Comparison of ENCODE assay signal across 14 cellular contexts in the genomic region with DNA sequence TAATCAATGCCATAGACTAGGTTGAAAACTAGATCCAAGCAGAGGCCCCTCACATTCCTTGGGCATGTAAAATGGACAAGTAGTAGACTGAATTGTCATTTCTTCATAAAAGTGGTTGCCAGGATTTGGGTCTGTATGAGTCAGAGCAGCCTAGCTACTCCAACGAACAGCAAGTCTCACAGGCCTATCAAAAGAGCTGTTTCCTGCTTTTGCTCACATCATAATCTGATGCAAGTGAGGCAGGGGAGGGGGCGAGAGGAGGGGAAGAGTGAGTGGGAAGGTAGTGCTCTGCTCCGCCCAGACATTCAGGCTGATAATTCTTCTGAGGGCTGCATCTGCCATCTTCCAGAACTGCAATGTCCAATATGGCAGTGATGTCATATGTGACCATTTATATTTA.
DNase-seq lines count a peak whose midpoint lies in the region; ATAC-seq and TF ChIP-seq lines count a peak whose summit lies in the region.
"Had no signal": no experiment of that assay in that cellular context is flagged by ENCODE, and none has a peak within 500 bp of the region (broad histone marks: within the 10 kb centered on the region; RNA-seq: fewer than 3 reads in every experiment).

No MANE protein-coding gene starts in this region.

- no peak for TF ChIP-seq CTCF in fibroblast of the aortic adventitia (IDR thresholded peaks at IDR 0.05; ENCODE audit: insufficient read depth, low read length)

- DNase-seq in A172 (ENCODE audit: low spot score) (peak; percentile 44), GM04504 (ENCODE audit: low read depth) (peak; percentile 32), fibroblast of the aortic adventitia (ENCODE audit: low read depth) (peak; percentile 67), COLO668 (lab: John Stamatoyannopoulos, UW; ENCODE audit: unreplicated experiment) (no peak), LoVo (ENCODE audit: low spot score) (no peak)
- DNase-seq in stimulated activated CD4-positive, alpha-beta T cell treated with anti-CD3 and anti-CD28 coated beads, Interleukin-2, amount 100 ng/mL, for 24 hours, result no peak
- DNase-seq: activated CD4-positive, CD25-positive, alpha-beta regulatory T cell; activated CD8-positive, alpha-beta memory T cell treated with anti-CD3 and anti-CD28 coated beads, Interleukin-2, amount 50 U/mL, for 48 hours; activated naive CD8-positive, alpha-beta T cell treated with anti-CD3 and anti-CD28 coated beads for 36 hours; DMS 273 treated with DMSO at 0.1 percent for 48 hours; esophagus squamous epithelium; NCI-H1092 treated with DMSO at 0.1 percent for 48 hours had no signal

- H3K4me3 ChIP-seq in fibroblast of the aortic adventitia (ENCODE audit: low read depth, low read length), result no peak overlapping the region
- H3K4me3 ChIP-seq: esophagus squamous epithelium had no signal

- ATAC-seq in SK-N-SH treated with all-trans-retinoic acid at 6 μM for 48 hours, result peak; percentile 67
- no peak for ATAC-seq in HG03135 (IDR thresholded peaks at IDR 0.05; ENCODE audit: unreplicated experiment)

TF ChIP-seq in SK-N-SH treated with all-trans-retinoic acid at 6 μM for 48 hours, 23 proteins besides CTCF, POLR2A, EP300 and RAD21:
- no peak for TF ChIP-seq CSDC2 (CRISPR knock-in tag; IDR thresholded peaks at IDR 0.05)
- TF ChIP-seq ISL1 (CRISPR knock-in tag; IDR thresholded peaks at IDR 0.05), result no peak
- no peak for TF ChIP-seq ZFP3 (CRISPR knock-in tag; IDR thresholded peaks at IDR 0.05)
- no peak for TF ChIP-seq ZNF70 (CRISPR knock-in tag; IDR thresholded peaks at IDR 0.05)
- TF ChIP-seq ZNF565 (CRISPR knock-in tag; conservative IDR thresholded peaks at IDR 0.05; ENCODE audit: low read depth), result no peak
- TF ChIP-seq, protein P1, sequence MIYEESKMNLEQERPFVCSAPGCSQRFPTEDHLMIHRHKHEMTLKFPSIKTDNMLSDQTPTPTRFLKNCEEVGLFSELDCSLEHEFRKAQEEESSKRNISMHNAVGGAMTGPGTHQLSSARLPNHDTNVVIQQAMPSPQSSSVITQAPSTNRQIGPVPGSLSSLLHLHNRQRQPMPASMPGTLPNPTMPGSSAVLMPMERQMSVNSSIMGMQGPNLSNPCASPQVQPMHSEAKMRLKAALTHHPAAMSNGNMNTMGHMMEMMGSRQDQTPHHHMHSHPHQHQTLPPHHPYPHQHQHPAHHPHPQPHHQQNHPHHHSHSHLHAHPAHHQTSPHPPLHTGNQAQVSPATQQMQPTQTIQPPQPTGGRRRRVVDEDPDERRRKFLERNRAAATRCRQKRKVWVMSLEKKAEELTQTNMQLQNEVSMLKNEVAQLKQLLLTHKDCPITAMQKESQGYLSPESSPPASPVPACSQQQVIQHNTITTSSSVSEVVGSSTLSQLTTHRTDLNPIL (CRISPR knock-in tag; IDR thresholded peaks at IDR 0.05; ENCODE audit: low read depth), result no peak
- no peak for TF ChIP-seq ESRRG (CRISPR knock-in tag; IDR thresholded peaks at IDR 0.05)

Comparison
In these comparisons a context has a peak if more than half of its experiments do, and no peak if none do; other contexts are left out.
1. DNase-seq: peak in A172 (single experiment), GM04504 (single experiment) and fibroblast of the aortic adventitia (single experiment); none in COLO668 (single experiment), stimulated activated CD4-positive, alpha-beta T cell treated with anti-CD3 and anti-CD28 coated beads, Interleukin-2, amount 100 ng/mL, for 24 hours (0 of 2) and LoVo (single experiment).